In genomic region chr1:22522221-22522743, GRCh38 we compare ENCODE assay signal across 2 cellular contexts.
TF ChIP-seq lines count a peak whose summit lies in the region.

No MANE protein-coding gene starts in this region.

TF ChIP-seq in HepG2, 621 proteins besides CTCF, POLR2A, EP300 and RAD21:
- TF ChIP-seq MYPOP (CRISPR knock-in tag; IDR thresholded peaks at IDR 0.05) (no peak), ATM (IDR thresholded peaks at IDR 0.05; ENCODE audit: borderline replicate concordance) (no peak), AHR (CRISPR knock-in tag; IDR thresholded peaks at IDR 0.05) (no peak), ZNF556 (CRISPR knock-in tag; IDR thresholded peaks at IDR 0.05; ENCODE audit: borderline replicate concordance) (no peak), ZNF230 (CRISPR knock-in tag; IDR thresholded peaks at IDR 0.05) (no peak), ZNF629 (CRISPR knock-in tag; conservative IDR thresholded peaks at IDR 0.05) (peak; percentile 69)

TF ChIP-seq in K562, 482 proteins besides CTCF, POLR2A, EP300 and RAD21:
- TF ChIP-seq NBN (IDR thresholded peaks at IDR 0.05; ENCODE audit: low read depth), result no peak
- TF ChIP-seq RBM25 (IDR thresholded peaks at IDR 0.05; ENCODE audit: low read depth, low read length, severe bottlenecking), result peak; percentile 61
- peak; percentile 52 for TF ChIP-seq CHD4 (IDR thresholded peaks at IDR 0.05; ENCODE audit: insufficient read depth, insufficient replicate concordance, low read depth, low read length, poor library complexity, severe bottlenecking)
- TF ChIP-seq, protein P1, sequence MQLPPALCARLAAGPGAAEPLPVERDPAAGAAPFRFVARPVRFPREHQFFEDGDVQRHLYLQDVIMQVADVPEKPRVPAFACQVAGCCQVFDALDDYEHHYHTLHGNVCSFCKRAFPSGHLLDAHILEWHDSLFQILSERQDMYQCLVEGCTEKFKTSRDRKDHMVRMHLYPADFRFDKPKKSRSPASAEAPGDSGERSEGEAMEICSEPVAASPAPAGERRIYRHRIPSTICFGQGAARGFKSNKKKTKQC (CRISPR knock-in tag; IDR thresholded peaks at IDR 0.05), result no peak
- no peak for TF ChIP-seq ZNF561 (CRISPR knock-in tag; conservative IDR thresholded peaks at IDR 0.05)
- TF ChIP-seq ZNF146 (CRISPR knock-in tag; IDR thresholded peaks at IDR 0.05; ENCODE audit: unreplicated experiment), result no peak
- no peak for TF ChIP-seq SMAD4 (CRISPR knock-in tag; conservative IDR thresholded peaks at IDR 0.05)
- no peak for TF ChIP-seq ZNF318 (IDR thresholded peaks at IDR 0.05; ENCODE audit: borderline replicate concordance in 1 of 2, low read depth in 1 of 2)
- 0 out of 2 replicates have a peak, but pooled peaks have one; percentile 22 for TF ChIP-seq BCOR (IDR thresholded peaks at IDR 0.05)
TF ChIP-seq in K562: peak in this region for 3.
